13 cellular contexts compared by ENCODE assay signal in genomic region chr10:109429956-109430760, GRCh38.
DNase-seq lines count a peak whose midpoint lies in the region; FAIRE-seq and TF ChIP-seq lines count a peak whose summit lies in the region.
"Had no signal": no experiment of that assay in that cellular context is flagged by ENCODE, and none has a peak within 500 bp of the region (broad histone marks: within the 10 kb centered on the region; RNA-seq: fewer than 3 reads in every experiment).

No MANE protein-coding gene starts in this region.

- no peak overlapping the region for H4K5ac ChIP-seq in H1 (ENCODE audit: insufficient read length, low read depth, low read length)

- H3K27me3 ChIP-seq in MG63 (no peaks in the 10 kb centered on the region), H1 (replicated peaks in 1 of 4; ENCODE audit: control insufficient read depth in 3 of 4, extremely low read depth in 1 of 4, insufficient read depth in 3 of 4, low read length in 3 of 4) (no peaks in the 10 kb centered on the region), MM.1S (replicated peaks; ENCODE audit: insufficient read depth, low read length) (no peaks in the 10 kb centered on the region)
- H3K27me3 ChIP-seq: BLaER1 had no signal

- no peaks in the 10 kb centered on the region for H3K79me1 ChIP-seq in H1 (ENCODE audit: low read depth, low read length)

- H2BK120ac ChIP-seq in H1 (replicated peaks; ENCODE audit: low read depth, low read length): no peak overlapping the region

- H4K91ac ChIP-seq in H1 (replicated peaks; ENCODE audit: insufficient read length, low read length): no peak overlapping the region

- H3F3A ChIP-seq in MM.1S (ENCODE audit: insufficient read depth, low read length): no peaks in the 10 kb centered on the region

- DNase-seq in EH (ENCODE audit: low read depth): peak; percentile 77
- DNase-seq in MG63: peak; percentile 52
- no peak for DNase-seq in H1 (ENCODE audit: low read depth in 1 of 2, low spot score in 2 of 2)
- DNase-seq in renal cortical epithelial cell (ENCODE audit: low read depth): peak; percentile 87
- no peak for DNase-seq in NCI-H446 treated with DMSO at 0.1 percent for 48 hours (lab: John Stamatoyannopoulos, UW)
- DNase-seq in medulla oblongata (ENCODE audit: extremely low spot score): no peak
- DNase-seq in MM.1S: no peak
- DNase-seq in inferior parietal cortex (ENCODE audit: extremely low spot score): no peak
- DNase-seq: activated naive CD8-positive, alpha-beta T cell treated with anti-CD3 and anti-CD28 coated beads, Interleukin-2, amount 50 U/mL, for 24 hours; NCI-H1694 treated with DMSO at 0.1 percent for 48 hours; posterior cingulate gyrus; stimulated activated CD4-positive, alpha-beta T cell treated with anti-CD3 and anti-CD28 coated beads, Interleukin-4, amount 100 ng/mL, for 1 hour had no signal

- POLR2A ChIA-PET in H1 (lab: Charles Lee; ENCODE audit: partially characterized antibody): no interaction called here

- no peak overlapping the region for H2BK20ac ChIP-seq in H1 (ENCODE audit: low read length)

- no peak overlapping the region for H2BK15ac ChIP-seq in H1 (ENCODE audit: low read length)

- no peak overlapping the region for H3K56ac ChIP-seq in H1 (replicated peaks; ENCODE audit: insufficient read length, low read depth, low read length)

- no peak overlapping the region for H3K14ac ChIP-seq in H1 (ENCODE audit: insufficient read length)

- H3K9me3 ChIP-seq in MG63 (no peaks in the 10 kb centered on the region), H1 (ENCODE audit: insufficient read depth in 2 of 2, low read depth in 1 of 2, low read length in 1 of 2) (no peaks in the 10 kb centered on the region), MM.1S (replicated peaks; ENCODE audit: insufficient read depth, low read length) (no peaks in the 10 kb centered on the region)
- H3K9me3 ChIP-seq: BLaER1 had no signal

- H3K9ac ChIP-seq in H1 (replicated peaks in 1 of 4; ENCODE audit: extremely low read depth in 1 of 4, low read depth in 3 of 4, low read length in 3 of 4): no peak overlapping the region
- no peak overlapping the region for H3K9ac ChIP-seq in MM.1S (ENCODE audit: low read length)
- H3K9ac ChIP-seq: BLaER1 had no signal

- H3K79me2 ChIP-seq in H1 (ENCODE audit: control insufficient read depth in 1 of 2, insufficient read depth in 2 of 2, low read length in 2 of 2): no peaks in the 10 kb centered on the region
- no peaks in the 10 kb centered on the region for H3K79me2 ChIP-seq in MM.1S (ENCODE audit: low read length)

- H2BK5ac ChIP-seq in H1 (ENCODE audit: low read depth, low read length): no peak overlapping the region

- H3K18ac ChIP-seq in H1 (ENCODE audit: extremely low read depth, low read length): no peak overlapping the region

- H3K27ac ChIP-seq in H1 (ENCODE audit: low read depth, low read length) (no peak overlapping the region), MM.1S (ENCODE audit: low read length) (no peak overlapping the region)
- H3K27ac ChIP-seq: BLaER1 had no signal

- H4K8ac ChIP-seq in H1 (ENCODE audit: extremely low read depth, insufficient read depth, low read length): no peak overlapping the region

- no peak overlapping the region for H3K4ac ChIP-seq in H1 (replicated peaks; ENCODE audit: insufficient read length, low read depth, low read length)

- peaks cover 0 to 3% (median 0%) of the 10 kb centered on the region in 4 experiments; a peak in 2 of 7 replicates for H3K4me1 ChIP-seq in H1 (replicated peaks in 1 of 4; ENCODE audit: control insufficient read depth in 3 of 4, insufficient read depth in 4 of 4, low read length in 3 of 4)
- H3K4me1 ChIP-seq in MM.1S (ENCODE audit: low read length): no peaks in the 10 kb centered on the region
- H3K4me1 ChIP-seq: BLaER1 had no signal

- 88% methylated on average over 6 of the region's 6 CpGs; no CpG with 5 or more reads in 1 of the 2 experiments for WGBS in H1 (ENCODE audit: extremely low coverage in 1 of 2, insufficient coverage in 1 of 2, insufficient read length in 1 of 2, insufficient replicate concordance in 2 of 2, low coverage in 1 of 2, low lambda C conversion rate in 2 of 2, missing lambda C conversion rate in 1 of 2), 2 experiments

- H3K23ac ChIP-seq in H1 (ENCODE audit: insufficient read length): no peak overlapping the region

- TF ChIP-seq RAD21 in H1 (IDR thresholded peaks at IDR 0.05 in 1 of 2, conservative IDR thresholded peaks at IDR 0.05 in 1 of 2; ENCODE audit: low read depth in 2 of 2, low read length in 2 of 2): no peak

- no peaks in the 10 kb centered on the region for H3K23me2 ChIP-seq in H1 (ENCODE audit: low read depth, low read length)

- FAIRE-seq in H1 (lab: Jason Lieb, UNC): no peak

- TF ChIP-seq POLR2A in H1 (IDR thresholded peaks at IDR 0.05; ENCODE audit: control extremely low read depth in 1 of 2, low read depth in 2 of 2, low read length in 2 of 2): no peak

- H3K4me2 ChIP-seq in H1 (ENCODE audit: insufficient read depth in 1 of 2, low read depth in 2 of 2, low read length in 2 of 2) (no peak overlapping the region), MM.1S (ENCODE audit: low read depth, low read length) (no peak overlapping the region)
- H3K4me2 ChIP-seq: BLaER1 had no signal

- H2AFZ ChIP-seq in H1 (ENCODE audit: low read length) (peak overlapping the region; percentile 62; the same call in 1 of the 2 replicates), MM.1S (ENCODE audit: low read length) (no peak overlapping the region)

- H2AK5ac ChIP-seq in H1 (ENCODE audit: low read depth, low read length): no peak overlapping the region

- no peaks in the 10 kb centered on the region for H3K9me2 ChIP-seq in MM.1S (replicated peaks; ENCODE audit: insufficient read depth, low read length)

- CTCF ChIA-PET in H1 (lab: Charles Lee; ENCODE audit: partially characterized antibody): interaction anchor here (0.8 to 1.5 kb wide), 3 partner anchors 10 to 346 kb away, joined by 3 to 6 read pairs (median 3); no protein-coding TSS in a partner anchor

- no peak for TF ChIP-seq EP300 in H1 (IDR thresholded peaks at IDR 0.05; ENCODE audit: borderline replicate concordance in 1 of 2, low read depth in 2 of 2, low read length in 2 of 2)

- TF ChIP-seq CTCF in H1 (IDR thresholded peaks at IDR 0.05; ENCODE audit: control extremely low read depth in 1 of 3, insufficient read depth in 1 of 3, low read depth in 1 of 3, low read length in 3 of 3) (no peak), MM.1S (IDR thresholded peaks at IDR 0.05; ENCODE audit: low read length) (no peak)

- no peak overlapping the region for H3K4me3 ChIP-seq in MG63
- H3K4me3 ChIP-seq in H1 (ENCODE audit: extremely low read depth in 1 of 4, insufficient read depth in 2 of 4, low read depth in 3 of 4, low read length in 4 of 4): no peak overlapping the region
- no peak overlapping the region for H3K4me3 ChIP-seq in MM.1S (ENCODE audit: low read length)
- H3K4me3 ChIP-seq: BLaER1 had no signal

- H3K36me3 ChIP-seq in MG63 (no peaks in the 10 kb centered on the region), H1 (ENCODE audit: control insufficient read depth in 2 of 4, insufficient read depth in 4 of 4, low read length in 3 of 4) (no peaks in the 10 kb centered on the region), MM.1S (replicated peaks; ENCODE audit: insufficient read depth, low read length) (no peaks in the 10 kb centered on the region)
- H3K36me3 ChIP-seq: BLaER1 had no signal

- H4K20me1 ChIP-seq in H1 (replicated peaks in 1 of 2; ENCODE audit: control insufficient read depth in 1 of 2, insufficient read depth in 2 of 2, low read length in 2 of 2) (no peaks in the 10 kb centered on the region), MM.1S (ENCODE audit: insufficient read depth, low read length) (no peaks in the 10 kb centered on the region)
- H4K20me1 ChIP-seq: BLaER1 had no signal

- H2BK12ac ChIP-seq in H1 (ENCODE audit: low read depth, low read length): no peak overlapping the region

TF ChIP-seq in H1, 55 proteins besides CTCF, POLR2A, EP300 and RAD21 (continues in another document):
- TF ChIP-seq BCL11A (IDR thresholded peaks at IDR 0.05; ENCODE audit: low read depth in 2 of 2, low read length in 2 of 2): no peak
- no peak for TF ChIP-seq GABPA (IDR thresholded peaks at IDR 0.05; ENCODE audit: borderline replicate concordance, insufficient read depth, low read length)

Comparison
In these comparisons a context has a peak if more than half of its experiments do, and no peak if none do; other contexts are left out.
1. DNase-seq: peak in EH (single experiment), MG63 (single experiment) and renal cortical epithelial cell (single experiment); none in H1 (0 of 2), NCI-H446 treated with DMSO at 0.1 percent for 48 hours (single experiment), medulla oblongata (single experiment), MM.1S (single experiment) and inferior parietal cortex (single experiment).